Comparison of ENCODE assay signal across 1 cellular context in genomic region chr14:103099081-103099732, GRCh38.
TF ChIP-seq lines count a peak whose summit lies in the region.

No MANE protein-coding gene starts in this region.

TF ChIP-seq in IMR-90, 13 proteins besides CTCF, POLR2A, EP300 and RAD21:
- TF ChIP-seq MAZ (IDR thresholded peaks at IDR 0.05; ENCODE audit: borderline replicate concordance, low read depth, low read length): no peak
- no peak for TF ChIP-seq RCOR1 (IDR thresholded peaks at IDR 0.05; ENCODE audit: insufficient replicate concordance, low read length)
- TF ChIP-seq SMC3 (IDR thresholded peaks at IDR 0.05; ENCODE audit: low read depth, low read length): no peak
